In genomic region chrX:109733658-109734022, GRCh38 we compare ENCODE assay signal across 8 cellular contexts.
A peak's percentile ranks its signal among the peaks of the same experiment; 100 is the strongest.
DNase-seq lines count a peak whose midpoint lies in the region; ATAC-seq and TF ChIP-seq lines count a peak whose summit lies in the region.

No MANE protein-coding gene starts in this region.

- peak overlapping the region; percentile 62 to 98 (median 96); a peak in 21 of 22 replicates for H3K27ac ChIP-seq in BLaER1 treated with 17β-estradiol and CSF1 and Interleukin-3, amounts not matched to agents 10 nM and 100 nM
- peak overlapping the region; percentile 91 for H3K27ac ChIP-seq in KOPT-K1 (ENCODE audit: low read depth, low read length, poor library complexity, severe bottlenecking)

- H3K4me2 ChIP-seq in BLaER1 treated with 17β-estradiol and CSF1 and Interleukin-3, amounts not matched to agents 10 nM and 100 nM: peak overlapping the region; percentile 50 to 83 (median 77)

- H3K27me3 Mint-ChIP-seq in dendritic cell treated with granulocyte-macrophage colony-stimulating factor and Interleukin-4, amounts not matched to agents 40 ng/mL and 50 ng/mL, for 4 days: no peaks in the 10 kb centered on the region
- no peaks in the 10 kb centered on the region for H3K27me3 Mint-ChIP-seq in nephron (ENCODE audit: low read depth)

- H3K4me3 ChIP-seq in BLaER1 treated with 17β-estradiol and CSF1 and Interleukin-3, amounts not matched to agents 10 nM and 100 nM: peak overlapping the region; percentile 75 to 90 (median 81)

- H3K9ac ChIP-seq in BLaER1 treated with 17β-estradiol and CSF1 and Interleukin-3, amounts not matched to agents 10 nM and 100 nM: peak overlapping the region; percentile 86 to 99 (median 96)

- DNase-seq in DMS153 (lab: John Stamatoyannopoulos, UW) (no peak), GM03348 (ENCODE audit: low spot score) (no peak), UCSD-AML1 (lab: John Stamatoyannopoulos, UW; ENCODE audit: unreplicated experiment) (no peak)

- peaks cover 34 to 96% (median 90%) of the 10 kb centered on the region in 11 experiments for H3K27me3 ChIP-seq in BLaER1 treated with 17β-estradiol and CSF1 and Interleukin-3, amounts not matched to agents 10 nM and 100 nM

- no peaks in the 10 kb centered on the region for H3K9me3 Mint-ChIP-seq in dendritic cell treated with granulocyte-macrophage colony-stimulating factor and Interleukin-4, amounts not matched to agents 40 ng/mL and 50 ng/mL, for 4 days
- no peaks in the 10 kb centered on the region for H3K9me3 Mint-ChIP-seq in nephron

- TF ChIP-seq CTCF in nephron (IDR thresholded peaks at IDR 0.05; ENCODE audit: unreplicated experiment in 3 of 3): no peak

- peaks cover 0 to 15% (median 0%) of the 10 kb centered on the region in 11 experiments; a peak in 6 of 22 replicates for H3K36me3 ChIP-seq in BLaER1 treated with 17β-estradiol and CSF1 and Interleukin-3, amounts not matched to agents 10 nM and 100 nM
- H3K36me3 ChIP-seq in KOPT-K1 (ENCODE audit: insufficient read depth, low read length): no peaks in the 10 kb centered on the region

- peaks cover 0 to 21% (median 11%) of the 10 kb centered on the region in 11 experiments; a peak in 9 of 22 replicates for H4K20me1 ChIP-seq in BLaER1 treated with 17β-estradiol and CSF1 and Interleukin-3, amounts not matched to agents 10 nM and 100 nM

- peaks cover 33% of the 10 kb centered on the region for H3K4me1 Mint-ChIP-seq in dendritic cell treated with granulocyte-macrophage colony-stimulating factor and Interleukin-4, amounts not matched to agents 40 ng/mL and 50 ng/mL, for 4 days (ENCODE audit: low read depth)
- H3K4me1 Mint-ChIP-seq in nephron: peaks cover 34% of the 10 kb centered on the region

- H3K27ac Mint-ChIP-seq in dendritic cell treated with granulocyte-macrophage colony-stimulating factor and Interleukin-4, amounts not matched to agents 40 ng/mL and 50 ng/mL, for 4 days: peak overlapping the region; percentile 98
- H3K27ac Mint-ChIP-seq in nephron: peak overlapping the region; percentile 63 to 93 (median 83)

- peak overlapping the region; percentile 96 for H3K4me3 Mint-ChIP-seq in dendritic cell treated with granulocyte-macrophage colony-stimulating factor and Interleukin-4, amounts not matched to agents 40 ng/mL and 50 ng/mL, for 4 days
- H3K4me3 Mint-ChIP-seq in nephron: peak overlapping the region; percentile 90 to 96 (median 93)

- H3K36me3 Mint-ChIP-seq in dendritic cell treated with granulocyte-macrophage colony-stimulating factor and Interleukin-4, amounts not matched to agents 40 ng/mL and 50 ng/mL, for 4 days (ENCODE audit: low read depth): peaks cover 10% of the 10 kb centered on the region
- H3K36me3 Mint-ChIP-seq in nephron (ENCODE audit: low read depth): peaks cover 14% of the 10 kb centered on the region

- H3K4me1 ChIP-seq in BLaER1 treated with 17β-estradiol and CSF1 and Interleukin-3, amounts not matched to agents 10 nM and 100 nM: peaks cover under 1 to 35% (median 8%) of the 10 kb centered on the region in 10 experiments; a peak in 11 of 20 replicates

- ATAC-seq in HG03378 (IDR thresholded peaks at IDR 0.05; ENCODE audit: unreplicated experiment): no peak

- H3K9me3 ChIP-seq in BLaER1 treated with 17β-estradiol and CSF1 and Interleukin-3, amounts not matched to agents 10 nM and 100 nM (replicated peaks in 1 of 11): peaks cover 0 to 17% (median 3%) of the 10 kb centered on the region in 11 experiments; a peak in 6 of 22 replicates
- H3K9me3 ChIP-seq in KOPT-K1 (ENCODE audit: insufficient read depth, low read length, poor library complexity, severe bottlenecking): no peaks in the 10 kb centered on the region

- intact Hi-C loops in dendritic cell treated with granulocyte-macrophage colony-stimulating factor and Interleukin-4, amounts not matched to agents 40 ng/mL and 50 ng/mL, for 4 days (cut with micrococcal nuclease): loop anchor here (5.0 kb wide), 1 partner anchor 124 kb away; no protein-coding TSS in a partner anchor
